Comparison of ENCODE assay signal across 8 cellular contexts in the genomic region with DNA sequence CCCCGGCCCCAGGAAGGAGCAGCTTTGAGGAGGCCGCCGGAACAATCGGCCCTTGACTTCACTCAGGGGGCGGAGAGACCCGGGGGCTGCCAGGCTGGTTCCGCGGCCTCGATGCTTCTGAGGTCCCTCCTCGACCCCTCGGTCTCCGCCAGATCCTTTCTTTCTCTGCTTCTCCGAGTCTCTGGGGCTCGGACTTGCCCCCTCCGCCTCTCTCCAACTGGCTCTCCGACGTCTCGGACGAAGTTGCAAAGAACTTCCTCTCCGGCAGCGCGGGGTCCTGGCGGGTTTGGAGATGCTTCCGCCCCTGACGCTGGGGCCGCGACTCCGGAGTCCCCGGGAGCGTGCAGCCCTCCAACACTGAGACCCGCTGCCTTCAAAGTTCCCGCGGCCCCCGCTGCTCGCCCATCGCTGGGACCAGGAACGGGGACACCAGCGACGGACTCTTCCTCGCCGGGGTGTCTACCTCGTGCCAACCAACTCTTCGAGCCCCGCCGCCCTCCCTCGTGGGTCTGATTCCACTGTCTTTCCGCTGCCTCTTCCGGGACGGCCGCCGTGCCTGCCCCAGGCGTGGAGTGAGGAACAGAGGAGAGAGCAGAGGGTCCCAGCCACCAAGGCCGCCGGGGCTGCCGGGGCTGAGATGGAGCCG. TPM values are rescaled to one million over a fixed set of nuclear protein-coding genes. Genes with fewer than 3 reads are reported as not detected.
DNase-seq lines count a peak whose midpoint lies in the region; ATAC-seq, FAIRE-seq and TF ChIP-seq lines count a peak whose summit lies in the region.

No MANE protein-coding gene starts in this region.

- H4K20me1 ChIP-seq in K562 (replicated peaks; ENCODE audit: control insufficient read depth, insufficient read depth, low read length) = no peaks in the 10 kb centered on the region; the same call in 1 of the 2 replicates

- TF ChIP-seq RAD21 in K562 (CRISPR knock-in tag; conservative IDR thresholded peaks at IDR 0.05 in 1 of 2, IDR thresholded peaks at IDR 0.05 in 1 of 2) = no peak

- H3K27ac ChIP-seq in K562 (ENCODE audit: extremely low read depth, low read depth, low read length) (no peak overlapping the region), pancreas (no peak overlapping the region)

- H3K4me3 ChIP-seq in K562 (no peak overlapping the region), pancreas (peak overlapping the region in 3 of 4 donors; percentile 16 to 46 (median 26))

- peak overlapping the region; percentile 25; the same call in 1 of the 2 replicates for H3K4me2 ChIP-seq in K562 (ENCODE audit: insufficient read depth, low read length)

- H3K79me2 ChIP-seq in K562 (ENCODE audit: control insufficient read depth, insufficient read depth, low read length) = no peaks in the 10 kb centered on the region

- no peaks in the 10 kb centered on the region for H3K9me1 ChIP-seq in K562 (ENCODE audit: control insufficient read depth, insufficient read depth, low read length)

- in situ Hi-C loops in GM13976 (cut with MboI; ENCODE audit: low sequenced_read_pairs, unreplicated experiment) (loop anchor here (5.0 kb wide), 1 partner anchor 260 kb away; no protein-coding TSS in a partner anchor), K562 (cut with MboI) (no loop called here)

- DNase-seq in GM13976 (ENCODE audit: low spot score) (peak; percentile 44), K562 (ENCODE audit: extremely low read depth in 1 of 4, low spot score in 3 of 4) (no peak), pancreas (no peak), SHP77 treated with DMSO at 0.1 percent for 48 hours (lab: John Stamatoyannopoulos, UW) (no peak)
- DNase-seq in activated CD4-positive, CD25-positive, alpha-beta regulatory T cell treated with anti-CD3 and anti-CD28 coated beads, Interleukin-2, amount 50 U/mL, for 72 hours = no peak
- no peak for DNase-seq in activated CD4-positive, alpha-beta T cell treated with anti-CD3 and anti-CD28 coated beads, Interleukin-2, amount 50 U/mL, for 48 hours

- no peak for TF ChIP-seq EP300 in K562 (IDR thresholded peaks at IDR 0.05; ENCODE audit: low read length)

- intact Hi-C loops in K562 (cut with micrococcal nuclease) (no loop called here), pancreas (cut with DNase I) (no loop called here)

- 15% methylated on average over 23 of the region's 56 CpGs for WGBS in K562 (ENCODE audit: insufficient coverage, low coverage, missing lambda C conversion rate)
- WGBS in pancreas, 2 donors = 2 to 3% methylated on average over 50 to 56 of the region's 56 CpGs

- TF ChIP-seq CTCF in GM13976 (IDR thresholded peaks at IDR 0.05; ENCODE audit: borderline replicate concordance, control extremely low read depth, extremely low read depth, insufficient read depth, missing control alignments) (no peak), K562 (IDR thresholded peaks at IDR 0.05 in 2 of 3, conservative IDR thresholded peaks at IDR 0.05 in 1 of 3; ENCODE audit: insufficient read depth in 2 of 3, low read depth in 1 of 3, low read length in 3 of 3) (no peak), pancreas (IDR thresholded peaks at IDR 0.05) (no peak)

- peaks cover 2 to 35% of the 10 kb centered on the region in 2 experiments; a peak in 3 of 5 replicates for H3K4me1 ChIP-seq in K562 (replicated peaks in 1 of 2; ENCODE audit: control insufficient read depth in 2 of 2, insufficient read depth in 2 of 2, low read length in 2 of 2)
- peaks cover 13 to 17% (median 16%) of the 10 kb centered on the region in 3 donors for H3K4me1 ChIP-seq in pancreas

- no peak for FAIRE-seq in K562 (lab: Jason Lieb, UNC)
- no peak for FAIRE-seq in pancreas (lab: Jason Lieb, UNC)

- CTCF ChIA-PET in K562 (lab: Yijun Ruan, JAX; ENCODE audit: low intra/inter-chr PET ratio) = no interaction called here

- H2AFZ ChIP-seq in K562 (ENCODE audit: low read depth, low read length) = no peak overlapping the region

- POLR2A ChIA-PET in K562 (lab: Yijun Ruan, JAX) = interaction anchor here (0.6 to 0.9 kb wide), 3 partner anchors 17 to 142 kb away, joined by 3 to 5 read pairs (median 3); no protein-coding TSS in a partner anchor

- no peak overlapping the region for H3K9ac ChIP-seq in K562 (ENCODE audit: insufficient read depth in 1 of 2, low read depth in 2 of 2, low read length in 2 of 2)

- peak; percentile 2 for ATAC-seq in HG03432 (IDR thresholded peaks at IDR 0.05; ENCODE audit: unreplicated experiment)
- no peak for ATAC-seq in K562
- ATAC-seq in pancreas = no peak
- no peak for ATAC-seq in HG03378 (IDR thresholded peaks at IDR 0.05; ENCODE audit: unreplicated experiment)

- H3K36me3 ChIP-seq in K562 (ENCODE audit: control insufficient read depth, insufficient read depth, low read length) (no peaks in the 10 kb centered on the region), pancreas (no peaks in the 10 kb centered on the region)

- no peak for TF ChIP-seq POLR2A in K562 (conservative IDR thresholded peaks at IDR 0.05)

- no TSS peak for BruUV-seq in K562 (replicated peaks; lab: Mats Ljungman, UMichigan)

- H3K9me3 ChIP-seq in K562 (replicated peaks; ENCODE audit: control insufficient read depth, insufficient read depth, low read depth, low read length) (no peaks in the 10 kb centered on the region), pancreas (no peaks in the 10 kb centered on the region)

- H3K27me3 ChIP-seq in K562 (ENCODE audit: control insufficient read depth in 2 of 2, insufficient read depth in 2 of 2, low read length in 2 of 2) = peaks cover 18 to 57% of the 10 kb centered on the region in 2 experiments
- peaks cover 0 to 54% (median 21%) of the 10 kb centered on the region in 4 donors for H3K27me3 ChIP-seq in pancreas

TF ChIP-seq in K562, 482 proteins besides CTCF, POLR2A, EP300 and RAD21:
- TF ChIP-seq, protein P1, sequence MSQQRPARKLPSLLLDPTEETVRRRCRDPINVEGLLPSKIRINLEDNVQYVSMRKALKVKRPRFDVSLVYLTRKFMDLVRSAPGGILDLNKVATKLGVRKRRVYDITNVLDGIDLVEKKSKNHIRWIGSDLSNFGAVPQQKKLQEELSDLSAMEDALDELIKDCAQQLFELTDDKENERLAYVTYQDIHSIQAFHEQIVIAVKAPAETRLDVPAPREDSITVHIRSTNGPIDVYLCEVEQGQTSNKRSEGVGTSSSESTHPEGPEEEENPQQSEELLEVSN (IDR thresholded peaks at IDR 0.05; ENCODE audit: borderline replicate concordance in 1 of 2, extremely low read depth in 1 of 2, insufficient read depth in 1 of 2, insufficient read length in 1 of 2, low read depth in 1 of 2, low read length in 1 of 2, poor library complexity in 1 of 2, severe bottlenecking in 1 of 2) = no peak
- no peak for TF ChIP-seq JUN (IDR thresholded peaks at IDR 0.05; ENCODE audit: borderline replicate concordance, low read depth, low read length)
- peak; percentile 11; the same call in 1 of the 2 replicates for TF ChIP-seq JUN (CRISPR knock-in tag; IDR thresholded peaks at IDR 0.05; ENCODE audit: borderline replicate concordance)
- peak; percentile 31 for TF ChIP-seq ZFP36 (IDR thresholded peaks at IDR 0.05; ENCODE audit: low read depth, low read length, partially characterized antibody)
- TF ChIP-seq DACH1 (IDR thresholded peaks at IDR 0.05; ENCODE audit: partially characterized antibody) = no peak

RNA-seq across cellular contexts. Expression of gene PAX5, which starts 7.0 kb away (rescaled TPM):
- not detected in 2 replicates for total RNA-seq in K562 (2011; cell fraction: chromatin; rRNA removed; ENCODE audit: low replicate concordance)
- total RNA-seq in K562 (2011; cell fraction: nucleolus; rRNA removed) = not detected in 2 replicates
- total RNA-seq in K562 (2011; cell fraction: nucleoplasm; rRNA removed) = not detected in 2 replicates
- total RNA-seq in K562 (2014; rRNA removed) (not detected in 2 replicates), K562 (2014; rRNA removed; fragmentation: Illumina TruSeq; extraction: Trizol) (not detected in 2 replicates), K562 (2015; rRNA removed; fragmentation: Illumina TruSeq; extraction: Trizol) (not detected in 2 replicates), K562 (2021) (0.09 and 0.13 TPM in 2 replicates), pancreas (under 1 TPM in 5 of 6 donors, not detected in 1; 0.03 to 0.35 (median 0.32) TPM)
- polyA plus RNA-seq in K562 (2011; rRNA removed) (not detected in 2 replicates), K562 (2014; fragmentation: Illumina TruSeq; extraction: Trizol) (not detected in 2 replicates), K562 (2014; fragmentation: Nextera tagmentation; extraction: Ambion mirVana) (not detected), K562 (2014; rRNA removed) (0.03 TPM in 1 of 2 replicates, not detected in the other), pancreas (under 1 TPM; under 0.01 to 0.04 TPM)
- polyA plus RNA-seq in K562 (2011; cell fraction: cytosol; rRNA removed) = not detected in 2 replicates
- not detected in 2 replicates for polyA plus RNA-seq in K562 (2011; cell fraction: nucleus; rRNA removed)
- 0.04 and 0.11 TPM in 2 replicates for polyA plus RNA-seq in K562 (2012)
- not detected in 2 replicates for polyA minus RNA-seq in K562 (2011; rRNA and poly(A)+ RNA removed)
- polyA minus RNA-seq in K562 (2011; cell fraction: cytosol; rRNA and poly(A)+ RNA removed) = not detected in 2 replicates
- not detected in 2 replicates for polyA minus RNA-seq in K562 (2011; cell fraction: nucleus; rRNA and poly(A)+ RNA removed)
